ENCODE assay signal across 20 cellular contexts in the genomic region with DNA sequence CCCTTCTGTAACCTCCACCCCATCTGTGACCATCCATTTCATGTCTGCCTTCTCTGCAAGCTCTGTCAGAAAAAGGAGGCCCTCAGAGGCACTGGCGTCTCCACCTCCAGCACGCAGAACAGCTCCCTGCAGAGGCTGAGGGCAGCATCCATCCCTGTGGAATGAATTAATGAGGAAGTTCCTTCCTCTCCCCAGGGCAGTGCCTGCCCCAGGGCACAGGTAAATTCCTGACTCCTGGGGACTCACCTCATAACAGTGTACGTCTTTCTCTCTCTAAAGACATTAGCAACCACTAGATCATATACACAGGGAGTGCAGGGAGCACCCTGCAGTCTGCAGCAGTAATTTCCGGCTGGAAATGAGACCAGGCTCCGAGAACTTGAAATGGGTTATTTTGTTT.
DNase-seq lines count a peak whose midpoint lies in the region; ATAC-seq and TF ChIP-seq lines count a peak whose summit lies in the region.
"Had no signal": no experiment of that assay in that cellular context is flagged by ENCODE, and none has a peak within 500 bp of the region (broad histone marks: within the 10 kb centered on the region; RNA-seq: fewer than 3 reads in every experiment).

No MANE protein-coding gene starts in this region.

- H3K27ac ChIP-seq in Karpas-422 (ENCODE audit: low read length): no peak overlapping the region
- no peak overlapping the region for H3K27ac ChIP-seq in Panc1 (ENCODE audit: low read length)
- no peak overlapping the region for H3K27ac ChIP-seq in right atrium auricular region
- no peak overlapping the region for H3K27ac ChIP-seq in stomach
- H3K27ac ChIP-seq: BLaER1 had no signal

- H4K20me1 ChIP-seq in Karpas-422 (ENCODE audit: insufficient read depth, low read depth, low read length): no peaks in the 10 kb centered on the region
- H4K20me1 ChIP-seq: BLaER1 had no signal

- H3K36me3 ChIP-seq in Karpas-422 (ENCODE audit: insufficient read depth, low read length) (no peaks in the 10 kb centered on the region), Panc1 (ENCODE audit: control insufficient read depth, insufficient read depth, low read length) (no peaks in the 10 kb centered on the region), right atrium auricular region (no peaks in the 10 kb centered on the region), stomach (no peaks in the 10 kb centered on the region)
- H3K36me3 ChIP-seq: BLaER1, MG63 had no signal

- CTCF ChIA-PET in Panc1 (lab: Charles Lee): no interaction called here

- 33 to 47% (median 39%) methylated on average over 5 of the region's 5 CpGs for WGBS in stomach, 5 donors

- H3K9ac ChIP-seq in Karpas-422 (ENCODE audit: low read length): no peak overlapping the region
- H3K9ac ChIP-seq: BLaER1 had no signal

- H3K79me2 ChIP-seq in Karpas-422 (ENCODE audit: low read length): no peaks in the 10 kb centered on the region

- in situ Hi-C loops in Panc1 (cut with HindIII; ENCODE audit: low pct_unique_long_range_greater_than_20kb, low sequenced_read_pairs): no loop called here

- peak overlapping the region; percentile 35 for H3K4me2 ChIP-seq in Karpas-422 (ENCODE audit: low read depth, low read length, poor library complexity, severe bottlenecking)
- H3K4me2 ChIP-seq: BLaER1, GM23338 had no signal

- H3K9me3 ChIP-seq in Karpas-422 (ENCODE audit: low read length) (no peaks in the 10 kb centered on the region), Panc1 (ENCODE audit: control insufficient read depth, insufficient read depth, low read depth, low read length) (no peaks in the 10 kb centered on the region), right atrium auricular region (no peaks in the 10 kb centered on the region), stomach (peaks cover 0 to 4% (median 0%) of the 10 kb centered on the region in 4 donors)
- H3K9me3 ChIP-seq: BLaER1, MG63 had no signal

- DNase-seq in ELF-1 (ENCODE audit: low read depth, low spot score) (peak; percentile 53), Karpas-422 (no peak), Panc1 (ENCODE audit: low read depth, low spot score) (no peak), islet precursor cell (peak; percentile 93), NOMO-1 treated with dmso at 0.1 percent for 144 hours (lab: John Stamatoyannopoulos, UW; ENCODE audit: unreplicated experiment) (no peak), right atrium auricular region (ENCODE audit: low spot score) (no peak), stomach (no peak)
- DNase-seq: CD4-positive, CD25-positive, alpha-beta regulatory T cell; MG63; NCI-H146; NCI-H1930; NCI-H2107; NCI-H2227 treated with DMSO at 0.1 percent for 48 hours; OCI-M1; T-helper 17 cell had no signal

- no peak for TF ChIP-seq POLR2A in stomach (IDR thresholded peaks at IDR 0.05)

- H3K4me1 ChIP-seq in Karpas-422 (ENCODE audit: low read length): peaks cover 63% of the 10 kb centered on the region
- H3K4me1 ChIP-seq in Panc1 (ENCODE audit: control insufficient read depth, insufficient read depth, low read length): no peaks in the 10 kb centered on the region
- no peaks in the 10 kb centered on the region for H3K4me1 ChIP-seq in right atrium auricular region
- H3K4me1 ChIP-seq in stomach: no peaks in the 10 kb centered on the region
- H3K4me1 ChIP-seq: BLaER1 had no signal

- H3K27me3 ChIP-seq in Karpas-422 (ENCODE audit: low read length) (no peaks in the 10 kb centered on the region), Panc1 (ENCODE audit: control insufficient read depth, insufficient read depth, low read length) (no peaks in the 10 kb centered on the region; the same call in 1 of the 2 replicates), right atrium auricular region (no peaks in the 10 kb centered on the region), stomach (peaks cover 0 to 22% (median 0%) of the 10 kb centered on the region in 3 donors)
- H3K27me3 ChIP-seq: BLaER1, MG63 had no signal

- TF ChIP-seq CTCF in Panc1 (IDR thresholded peaks at IDR 0.05): no peak
- no peak for TF ChIP-seq CTCF in right atrium auricular region (IDR thresholded peaks at IDR 0.05)
- no peak for TF ChIP-seq CTCF in stomach (IDR thresholded peaks at IDR 0.05)

- no peak for TF ChIP-seq EP300 in stomach (IDR thresholded peaks at IDR 0.05)

- H3K9me2 ChIP-seq in Karpas-422 (replicated peaks; ENCODE audit: insufficient read depth, low read length): no peaks in the 10 kb centered on the region

- no peak overlapping the region for H3K4me3 ChIP-seq in Karpas-422 (ENCODE audit: low read length)
- H3K4me3 ChIP-seq in Panc1 (ENCODE audit: low read depth in 2 of 2, low read length in 2 of 2): no peak overlapping the region
- no peak overlapping the region for H3K4me3 ChIP-seq in right atrium auricular region
- H3K4me3 ChIP-seq in stomach: no peak overlapping the region
- H3K4me3 ChIP-seq: BLaER1, GM23338, K562, MG63 had no signal

- ATAC-seq in Panc1 (0 out of 2 replicates have a peak, but pooled peaks have one; percentile 34), HG03025 (IDR thresholded peaks at IDR 0.05; ENCODE audit: low FRiP score, unreplicated experiment) (no peak)
- ATAC-seq: GM23338, K562, SK-N-SH treated with all-trans-retinoic acid at 6 μM for 48 hours, T-helper 17 cell had no signal

- H2AFZ ChIP-seq in Karpas-422 (ENCODE audit: low read length): no peak overlapping the region
- H2AFZ ChIP-seq: GM23338 had no signal

- BruUV-seq in Panc1 (replicated peaks; lab: Mats Ljungman, UMichigan): no TSS peak

- intact Hi-C loops in Panc1 (cut with micrococcal nuclease; ENCODE audit: unreplicated experiment): no loop called here
- intact Hi-C loops in stomach (cut with DNase I; ENCODE audit: low total_unique reads): no loop called here

- POLR2A ChIA-PET in Panc1 (lab: Charles Lee): no interaction called here

Comparison
In these comparisons a context has a peak if more than half of its experiments do, and no peak if none do; other contexts are left out.
1. DNase-seq: peak in ELF-1 (single experiment) and islet precursor cell (single experiment); none in Karpas-422 (single experiment), Panc1 (single experiment), NOMO-1 treated with dmso at 0.1 percent for 144 hours (single experiment), right atrium auricular region (single experiment) and stomach (single experiment).